Comparison of ENCODE assay signal across 18 cellular contexts in genomic region chr4:182015893-182016292, GRCh38.
DNase-seq lines count a peak whose midpoint lies in the region; ATAC-seq and TF ChIP-seq lines count a peak whose summit lies in the region.
"Had no signal": no experiment of that assay in that cellular context is flagged by ENCODE, and none has a peak within 500 bp of the region (broad histone marks: within the 10 kb centered on the region; RNA-seq: fewer than 3 reads in every experiment).

No MANE protein-coding gene starts in this region.

- ATAC-seq in GM19351 (IDR thresholded peaks at IDR 0.05; ENCODE audit: unreplicated experiment) = peak; percentile 22
- no peak for ATAC-seq in heart left ventricle
- ATAC-seq in HG02678 (IDR thresholded peaks at IDR 0.05; ENCODE audit: unreplicated experiment) = no peak
- ATAC-seq: activated T-cell treated with anti-CD3 and anti-CD28 coated beads, Interleukin-2, amount 50 U/mL, for 72 hours had no signal

- no peak for TF ChIP-seq POLR2A in heart left ventricle (IDR thresholded peaks at IDR 0.05)

- peak; percentile 33 for DNase-seq in AG10803 (ENCODE audit: low read depth)
- DNase-seq in RWPE1 (ENCODE audit: low spot score) = peak; percentile 3
- peak; percentile 31 for DNase-seq in iris pigment epithelial cell (ENCODE audit: low read depth)
- DNase-seq in NCI-H345 treated with DMSO at 0.1 percent for 48 hours (lab: John Stamatoyannopoulos, UW; ENCODE audit: unreplicated experiment) = no peak
- DNase-seq in heart left ventricle = no peak
- no peak for DNase-seq in coronary artery (ENCODE audit: low spot score)
- DNase-seq: activated CD4-positive, alpha-beta T cell treated with anti-CD3 and anti-CD28 coated beads, Interleukin-2, amount 10 ng/mL, durations not matched to agents 7 days and 5 days; activated T-cell treated with anti-CD3 and anti-CD28 coated beads, Interleukin-2, amount 50 U/mL, for 72 hours; cortex of kidney; KG1; NCI-H1436 treated with DMSO at 0.1 percent for 48 hours; NCI-H69; stimulated activated CD4-positive, alpha-beta T cell treated with anti-CD3 and anti-CD28 coated beads, Interleukin-12 subunit alpha, Interleukin-12 subunit beta, amount 100 ng/mL, for 4 hours; substantia nigra; T-helper 2 cell had no signal

- H3K9me3 ChIP-seq in heart left ventricle = no peaks in the 10 kb centered on the region
- H3K9me3 ChIP-seq: esophagus muscularis mucosa had no signal

- intact Hi-C loops in heart left ventricle (cut with DNase I) = no loop called here

- CTCF ChIA-PET in RWPE1 (lab: Yijun Ruan, JAX) = no interaction called here

- TF ChIP-seq CTCF in AG10803 (conservative IDR thresholded peaks at IDR 0.05; ENCODE audit: low read length) (no peak), RWPE1 (conservative IDR thresholded peaks at IDR 0.05; ENCODE audit: low read depth) (no peak), heart left ventricle (IDR thresholded peaks at IDR 0.05) (no peak), coronary artery (IDR thresholded peaks at IDR 0.05) (no peak)

- no peaks in the 10 kb centered on the region for H3K27me3 ChIP-seq in heart left ventricle
- H3K27me3 ChIP-seq: esophagus muscularis mucosa had no signal

- WGBS in heart left ventricle, 4 donors = 66 to 77% (median 70%) methylated on average over 6 of the region's 6 CpGs

- no peak overlapping the region for H3K27ac ChIP-seq in RWPE1
- no peak overlapping the region for H3K27ac ChIP-seq in heart left ventricle
- no peak overlapping the region for H3K27ac ChIP-seq in coronary artery
- H3K27ac ChIP-seq: esophagus muscularis mucosa had no signal

- no peaks in the 10 kb centered on the region for H3K4me1 ChIP-seq in heart left ventricle
- H3K4me1 ChIP-seq: esophagus muscularis mucosa had no signal

- H3K4me3 ChIP-seq in AG10803 (ENCODE audit: low read length) (no peak overlapping the region), heart left ventricle (no peak overlapping the region), coronary artery (no peak overlapping the region)
- H3K4me3 ChIP-seq: esophagus muscularis mucosa had no signal

- POLR2A ChIA-PET in RWPE1 (lab: Yijun Ruan, JAX; ENCODE audit: low non-redundant PET) = no interaction called here

- H3K36me3 ChIP-seq in heart left ventricle = no peaks in the 10 kb centered on the region
- H3K36me3 ChIP-seq: esophagus muscularis mucosa had no signal

Comparison
In these comparisons a context has a peak if more than half of its experiments do, and no peak if none do; other contexts are left out.
1. DNase-seq: peak in AG10803 (single experiment), RWPE1 (single experiment) and iris pigment epithelial cell (single experiment); none in NCI-H345 treated with DMSO at 0.1 percent for 48 hours (single experiment), heart left ventricle (0 of 5) and coronary artery (single experiment).